In genomic region chr11:33706961-33707360, GRCh38 we compare ENCODE assay signal across 24 cellular contexts. TPM values are rescaled to one million over a fixed set of nuclear protein-coding genes. Genes with fewer than 3 reads are reported as not detected.
DNase-seq lines count a peak whose midpoint lies in the region; ATAC-seq, FAIRE-seq and TF ChIP-seq lines count a peak whose summit lies in the region.
"Had no signal": no experiment of that assay in that cellular context is flagged by ENCODE, and none has a peak within 500 bp of the region (broad histone marks: within the 10 kb centered on the region; RNA-seq: fewer than 3 reads in every experiment).

No MANE protein-coding gene starts in this region.

- TF ChIP-seq EP300 in upper lobe of left lung (IDR thresholded peaks at IDR 0.05), result no peak

- ATAC-seq in upper lobe of left lung (ENCODE audit: low FRiP score in 2 of 2) (no peak), HG03175 (IDR thresholded peaks at IDR 0.05; ENCODE audit: unreplicated experiment) (no peak)
- ATAC-seq: K562 had no signal

- H3K27me3 Mint-ChIP-seq in activated CD4-positive, alpha-beta T cell treated with anti-CD3 and anti-CD28 coated beads, Interleukin-2, amount 10 ng/mL, durations not matched to agents 7 days and 5 days, result no peaks in the 10 kb centered on the region

- H3K18ac ChIP-seq in mesenchymal stem cell (ENCODE audit: low read depth in 1 of 2, low read length in 2 of 2), result no peak overlapping the region

- peaks cover 25% of the 10 kb centered on the region for H3K79me1 ChIP-seq in mesenchymal stem cell (replicated peaks; ENCODE audit: low read length, poor library complexity, severe bottlenecking)

- H3K4me2 ChIP-seq in endothelial cell of umbilical vein (ENCODE audit: insufficient read depth, low read length) (peak overlapping the region; percentile 10), mesenchymal stem cell (ENCODE audit: low read length, poor library complexity, severe bottlenecking) (no peak overlapping the region)
- H3K4me2 ChIP-seq: SK-N-SH had no signal

- H3K36me3 ChIP-seq in endothelial cell of umbilical vein (ENCODE audit: control insufficient read depth in 2 of 2, extremely low read depth in 1 of 2, insufficient read depth in 2 of 2, low read length in 2 of 2), result peaks cover 22 to 27% of the 10 kb centered on the region in 2 experiments
- H3K36me3 ChIP-seq in mesenchymal stem cell (ENCODE audit: control insufficient read depth in 1 of 2, insufficient read depth in 2 of 2, low read depth in 1 of 2, low read length in 2 of 2), result peaks cover 25 to 82% of the 10 kb centered on the region in 2 experiments
- H3K36me3 ChIP-seq in upper lobe of left lung, result peaks cover 9 to 58% (median 33%) of the 10 kb centered on the region in 4 donors

- H3K27me3 ChIP-seq in endothelial cell of umbilical vein (ENCODE audit: control insufficient read depth in 2 of 2, insufficient read depth in 2 of 2, low read length in 2 of 2), result no peaks in the 10 kb centered on the region
- no peaks in the 10 kb centered on the region for H3K27me3 ChIP-seq in mesenchymal stem cell (ENCODE audit: control insufficient read depth in 1 of 2, insufficient read depth in 1 of 2, low read length in 2 of 2)
- H3K27me3 ChIP-seq in upper lobe of left lung, result no peaks in the 10 kb centered on the region

- no peak overlapping the region for H2BK12ac ChIP-seq in mesenchymal stem cell (ENCODE audit: low read length in 2 of 2)

- no peak overlapping the region for H2AK5ac ChIP-seq in mesenchymal stem cell (ENCODE audit: low read length, severe bottlenecking)

- H3K9me1 ChIP-seq in endothelial cell of umbilical vein (replicated peaks; ENCODE audit: control insufficient read depth, extremely low read depth, insufficient read depth, low read length), result no peaks in the 10 kb centered on the region

- DNase-seq in activated CD4-positive, alpha-beta T cell treated with anti-CD3 and anti-CD28 coated beads, Interleukin-2, amount 10 ng/mL, durations not matched to agents 7 days and 5 days, result no peak
- DNase-seq in activated CD4-positive, alpha-beta T cell treated with anti-CD3 and anti-CD28 coated beads for 1 hour, result no peak
- DNase-seq in endothelial cell of umbilical vein (ENCODE audit: low read depth, low spot score) (no peak), mesenchymal stem cell (no peak), upper lobe of left lung (no peak), HK-2 (ENCODE audit: unreplicated experiment) (no peak), COLO829 (ENCODE audit: low spot score) (no peak)
- DNase-seq: activated CD4-positive, alpha-beta T cell treated with anti-CD3 and anti-CD28 coated beads for 4 hours; activated gamma-delta T cell; amniotic stem cell; DMS79; glutamatergic neuron; GOT3; NCI-H2081; NCI-H69; SK-N-SH; stimulated activated CD4-positive, alpha-beta T cell treated with anti-CD3 and anti-CD28 coated beads, Interleukin-4, amount 100 ng/mL, for 1 hour; stimulated activated CD8-positive, alpha-beta memory T cell treated with anti-CD3 and anti-CD28 coated beads, Interleukin-4, amount 100 ng/mL, for 48 hours had no signal

- H4K20me1 ChIP-seq in endothelial cell of umbilical vein (replicated peaks; ENCODE audit: control insufficient read depth, extremely low read depth, insufficient read depth, low read length), result no peaks in the 10 kb centered on the region

- H3K4me3 ChIP-seq in endothelial cell of umbilical vein (replicated peaks in 1 of 3; ENCODE audit: insufficient read depth in 1 of 3, low read depth in 1 of 3, low read length in 3 of 3), result no peak overlapping the region
- no peak overlapping the region for H3K4me3 ChIP-seq in mesenchymal stem cell (ENCODE audit: insufficient read depth in 1 of 2, low read depth in 1 of 2, low read length in 2 of 2)
- H3K4me3 ChIP-seq in upper lobe of left lung, result no peak overlapping the region
- H3K4me3 ChIP-seq: K562, skin epidermis had no signal

- H3K4me3 Mint-ChIP-seq in activated CD4-positive, alpha-beta T cell treated with anti-CD3 and anti-CD28 coated beads, Interleukin-2, amount 10 ng/mL, durations not matched to agents 7 days and 5 days, result no peak overlapping the region

- H3K79me2 ChIP-seq in endothelial cell of umbilical vein (ENCODE audit: control insufficient read depth, insufficient read depth, low read length), result peaks cover 62% of the 10 kb centered on the region

- POLR2A ChIA-PET in activated CD4-positive, alpha-beta T cell treated with anti-CD3 and anti-CD28 coated beads, Interleukin-2, amount 10 ng/mL, durations not matched to agents 7 days and 5 days (lab: Charles Lee), result no interaction called here
- POLR2A ChIA-PET in endothelial cell of umbilical vein (lab: Charles Lee), result interaction anchor here (1.1 kb wide), 2 partner anchors 9 to 29 kb away, joined by 3 to 5 read pairs; partner anchors contain the start of gene CD59

- WGBS in mesenchymal stem cell, result 93% methylated on average over 2 of the region's 2 CpGs
- 72 to 86% methylated on average over 2 of the region's 2 CpGs for WGBS in upper lobe of left lung, 2 donors

- no peak overlapping the region for H4K8ac ChIP-seq in mesenchymal stem cell (ENCODE audit: low read length)

- no peak overlapping the region for H2AFZ ChIP-seq in endothelial cell of umbilical vein (ENCODE audit: low read depth, low read length)
- H2AFZ ChIP-seq in mesenchymal stem cell (ENCODE audit: low read depth, low read length), result no peak overlapping the region

- H3K36me3 Mint-ChIP-seq in activated CD4-positive, alpha-beta T cell treated with anti-CD3 and anti-CD28 coated beads, Interleukin-2, amount 10 ng/mL, durations not matched to agents 7 days and 5 days (ENCODE audit: low read depth), result peaks cover 14% of the 10 kb centered on the region

- H3K9me3 ChIP-seq in endothelial cell of umbilical vein (replicated peaks; ENCODE audit: control insufficient read depth, insufficient read depth, low read length) (no peaks in the 10 kb centered on the region), mesenchymal stem cell (ENCODE audit: control insufficient read depth, low read length) (no peaks in the 10 kb centered on the region), upper lobe of left lung (no peaks in the 10 kb centered on the region)
- H3K9me3 ChIP-seq: SK-N-SH had no signal

- no peak overlapping the region for H3K23ac ChIP-seq in mesenchymal stem cell (ENCODE audit: low read length in 2 of 2)

- CTCF ChIA-PET in activated CD4-positive, alpha-beta T cell treated with anti-CD3 and anti-CD28 coated beads, Interleukin-2, amount 10 ng/mL, durations not matched to agents 7 days and 5 days (lab: Charles Lee), result interaction anchor here (0.6 to 4.7 kb wide), 5 partner anchors 9 to 36 kb away, joined by 3 to 22 read pairs (median 3); no protein-coding TSS in a partner anchor
- CTCF ChIA-PET in endothelial cell of umbilical vein (lab: Charles Lee), result interaction anchor here (0.8 to 2.0 kb wide), 5 partner anchors 9 to 36 kb away, joined by 3 to 16 read pairs (median 3); no protein-coding TSS in a partner anchor

- intact Hi-C loops in endothelial cell of umbilical vein (cut with micrococcal nuclease), result no loop called here

- no peak overlapping the region for H2BK120ac ChIP-seq in mesenchymal stem cell (ENCODE audit: low read depth, low read length)

- H3K4me1 ChIP-seq in endothelial cell of umbilical vein (ENCODE audit: control insufficient read depth, extremely low read depth, insufficient read depth, low read length) (peaks cover 79% of the 10 kb centered on the region), mesenchymal stem cell (ENCODE audit: control insufficient read depth, insufficient read depth, low read depth, low read length) (peaks cover 11% of the 10 kb centered on the region), upper lobe of left lung (peaks cover 60 to 66% (median 63%) of the 10 kb centered on the region in 4 donors)

- dilution Hi-C loops in endothelial cell of umbilical vein (cut with MboI; ENCODE audit: extremely low pct_ligation_motif_present, low sequenced_read_pairs), result no loop called here

- no peak overlapping the region for H3K14ac ChIP-seq in mesenchymal stem cell (ENCODE audit: low read length in 2 of 2)

- H3K9ac ChIP-seq in endothelial cell of umbilical vein (replicated peaks; ENCODE audit: extremely low read depth, insufficient read depth, low read length) (peak overlapping the region; percentile 1), mesenchymal stem cell (ENCODE audit: low read length) (peak overlapping the region; percentile 36)
- H3K9ac ChIP-seq: SK-N-SH had no signal

- H3K9me3 Mint-ChIP-seq in activated CD4-positive, alpha-beta T cell treated with anti-CD3 and anti-CD28 coated beads, Interleukin-2, amount 10 ng/mL, durations not matched to agents 7 days and 5 days, result no peaks in the 10 kb centered on the region

- no peak overlapping the region for H3K4ac ChIP-seq in mesenchymal stem cell (ENCODE audit: low read depth in 1 of 2, low read length in 2 of 2)

- H2BK5ac ChIP-seq in mesenchymal stem cell (ENCODE audit: low read depth, low read length, poor library complexity, severe bottlenecking), result no peak overlapping the region

- peaks cover 13% of the 10 kb centered on the region for H3K4me1 Mint-ChIP-seq in activated CD4-positive, alpha-beta T cell treated with anti-CD3 and anti-CD28 coated beads, Interleukin-2, amount 10 ng/mL, durations not matched to agents 7 days and 5 days

- peak overlapping the region; percentile 74 for H3K27ac Mint-ChIP-seq in activated CD4-positive, alpha-beta T cell treated with anti-CD3 and anti-CD28 coated beads, Interleukin-2, amount 10 ng/mL, durations not matched to agents 7 days and 5 days

- FAIRE-seq in endothelial cell of umbilical vein (lab: Jason Lieb, UNC), result no peak
- FAIRE-seq: colon, K562 had no signal

- BruUV-seq in endothelial cell of umbilical vein (replicated peaks; lab: Mats Ljungman, UMichigan), result no TSS peak

- H2BK15ac ChIP-seq in mesenchymal stem cell (ENCODE audit: low read depth, poor library complexity, severe bottlenecking), result no peak overlapping the region

- no peak overlapping the region for H4K91ac ChIP-seq in mesenchymal stem cell (ENCODE audit: low read length)

- H3K27ac ChIP-seq in endothelial cell of umbilical vein (ENCODE audit: insufficient read depth, low read depth, low read length) (peak overlapping the region; percentile 54), mesenchymal stem cell (ENCODE audit: low read length, poor library complexity, severe bottlenecking) (no peak overlapping the region), upper lobe of left lung (peak overlapping the region; percentile 32 to 90 (median 63))

- no peak for TF ChIP-seq POLR2A in endothelial cell of umbilical vein (IDR thresholded peaks at IDR 0.05; ENCODE audit: low read depth, low read length)
- TF ChIP-seq POLR2A in upper lobe of left lung (IDR thresholded peaks at IDR 0.05), result no peak

- TF ChIP-seq CTCF in endothelial cell of umbilical vein (IDR thresholded peaks at IDR 0.05; ENCODE audit: extremely low read depth in 1 of 2, insufficient read depth in 1 of 2, low read depth in 1 of 2, low read length in 2 of 2), result no peak
- TF ChIP-seq CTCF in upper lobe of left lung (IDR thresholded peaks at IDR 0.05), result no peak

RNA-seq across cellular contexts. Expression of gene C11orf91, which starts 6.3 kb away (rescaled TPM):
- under 1 TPM; 0.25 to 0.27 TPM for total RNA-seq in activated CD4-positive, alpha-beta T cell treated with anti-CD3 and anti-CD28 coated beads, Interleukin-2, amount 10 ng/mL, durations not matched to agents 7 days and 5 days
- total RNA-seq in endothelial cell of umbilical vein (1.4 and 2.1 TPM in 2 replicates), upper lobe of left lung (1 to 10 TPM in 1 of 6 donors, under 1 TPM in 1, not detected in 4; 0.77 to 1.3 TPM)
- 0.21 and 0.94 TPM in 2 replicates for polyA plus RNA-seq in endothelial cell of umbilical vein
- 0.12 TPM in 1 of 2 replicates, not detected in the other for polyA plus RNA-seq in endothelial cell of umbilical vein (2011; cell fraction: cytosol; rRNA removed)
- polyA plus RNA-seq in endothelial cell of umbilical vein (2011; cell fraction: nucleus; rRNA removed), result 0.36 and 0.84 TPM in 2 replicates
- polyA plus RNA-seq in endothelial cell of umbilical vein (2012), result 0.48 and 0.59 TPM in 2 replicates
- polyA minus RNA-seq in endothelial cell of umbilical vein, result not detected in 2 replicates
- polyA minus RNA-seq in endothelial cell of umbilical vein (2011; cell fraction: cytosol; rRNA and poly(A)+ RNA removed), result not detected
- polyA minus RNA-seq in endothelial cell of umbilical vein (2011; cell fraction: nucleus; rRNA and poly(A)+ RNA removed), result 2.5 and 9.7 TPM in 2 replicates
- polyA plus RNA-seq in mesenchymal stem cell (2013, experiment 1 of 2), result not detected
- 0.07 TPM for polyA plus RNA-seq in mesenchymal stem cell (2013, experiment 2 of 2)
- total RNA-seq: A673, K562, OCI-LY7 had no signal
- polyA plus RNA-seq: K562 had no signal

RNA-seq across cellular contexts. Expression of gene CD59, which starts 29.3 kb away (rescaled TPM):
- total RNA-seq in activated CD4-positive, alpha-beta T cell treated with anti-CD3 and anti-CD28 coated beads, Interleukin-2, amount 10 ng/mL, durations not matched to agents 7 days and 5 days, result 10 to 100 TPM; 97.2 to 97.4 TPM
- total RNA-seq in endothelial cell of umbilical vein (1,084 and 1,141 TPM in 2 replicates), upper lobe of left lung (100 to 1,000 TPM in 5 of 6 donors, 10 to 100 TPM in 1; 57.6 to 914 (median 315) TPM)
- 898 and 992 TPM in 2 replicates for polyA plus RNA-seq in endothelial cell of umbilical vein
- 1,189 and 1,210 TPM in 2 replicates for polyA plus RNA-seq in endothelial cell of umbilical vein (2011; cell fraction: cytosol; rRNA removed)
- polyA plus RNA-seq in endothelial cell of umbilical vein (2011; cell fraction: nucleus; rRNA removed), result 468 and 574 TPM in 2 replicates
- 1,678 and 2,079 TPM in 2 replicates for polyA plus RNA-seq in endothelial cell of umbilical vein (2012)
- 1,358 and 1,650 TPM in 2 replicates for polyA minus RNA-seq in endothelial cell of umbilical vein
- polyA minus RNA-seq in endothelial cell of umbilical vein (2011; cell fraction: cytosol; rRNA and poly(A)+ RNA removed), result 111 TPM
- 286 and 554 TPM in 2 replicates for polyA minus RNA-seq in endothelial cell of umbilical vein (2011; cell fraction: nucleus; rRNA and poly(A)+ RNA removed)
- polyA plus RNA-seq in mesenchymal stem cell (2013, experiment 1 of 2), result 391 TPM
- polyA plus RNA-seq in mesenchymal stem cell (2013, experiment 2 of 2), result 399 TPM
